9 cellular contexts compared by ENCODE assay signal in genomic region chr9:87842878-87843585, GRCh38. TPM values are rescaled to one million over a fixed set of nuclear protein-coding genes. Genes with fewer than 3 reads are reported as not detected.
"Had no signal": no experiment of that assay in that cellular context is flagged by ENCODE, and none has a peak within 500 bp of the region (broad histone marks: within the 10 kb centered on the region; RNA-seq: fewer than 3 reads in every experiment).

No MANE protein-coding gene starts in this region.

- H3K27ac ChIP-seq: GM23248, HL-60 had no signal

- H3K4me1 ChIP-seq: HAP-1 had no signal

- H3K36me3 ChIP-seq: HAP-1 had no signal

- H3K4me3 ChIP-seq: GM23248, HAP-1, K562 had no signal

- H3K9me3 ChIP-seq: HAP-1 had no signal

- H3K9ac ChIP-seq: GM23248 had no signal

- DNase-seq: GM23248, GOT3, H7, HFFc6, IMR-90, KG1 had no signal

RNA-seq across cellular contexts. Expression of gene SPATA31E1, which starts 39.6 kb away (rescaled TPM):
- total RNA-seq: GM23248, H7, HFFc6, IMR-90, K562 had no signal
